In the genomic region with DNA sequence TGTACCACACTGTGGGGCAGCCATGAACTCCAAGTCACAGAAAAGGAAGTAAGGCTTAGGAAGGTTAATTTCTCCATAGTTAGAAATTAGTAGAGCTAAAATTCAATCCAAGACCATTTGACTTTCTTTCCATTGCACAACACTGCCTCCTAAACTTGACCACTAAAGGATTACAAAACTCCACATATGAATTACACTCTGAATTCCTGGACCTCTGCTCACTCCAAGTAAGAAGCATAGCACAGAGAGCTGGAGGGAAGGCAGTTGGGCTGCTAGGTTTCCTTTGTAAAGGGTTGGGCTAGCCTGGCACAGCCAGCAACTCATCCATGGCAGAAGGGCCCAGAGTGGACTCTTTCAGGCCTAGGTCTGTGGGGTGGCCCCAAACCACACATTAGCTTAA, we compare ENCODE assay signal across 10 cellular contexts.
DNase-seq lines count a peak whose midpoint lies in the region; ATAC-seq and TF ChIP-seq lines count a peak whose summit lies in the region.
"Had no signal": no experiment of that assay in that cellular context is flagged by ENCODE, and none has a peak within 500 bp of the region (broad histone marks: within the 10 kb centered on the region; RNA-seq: fewer than 3 reads in every experiment).

No MANE protein-coding gene starts in this region.

- H3K9me3 ChIP-seq in skeletal muscle satellite cell (replicated peaks; ENCODE audit: low read length): no peaks in the 10 kb centered on the region

- TF ChIP-seq CTCF in fibroblast of villous mesenchyme (IDR thresholded peaks at IDR 0.05; ENCODE audit: insufficient read depth, low read depth, low read length): no peak

- H3K4me3 ChIP-seq in fibroblast of villous mesenchyme (ENCODE audit: low read depth, low read length) (no peak overlapping the region), skeletal muscle satellite cell (ENCODE audit: low read length) (no peak overlapping the region)

- peak overlapping the region; percentile 51 for H3K9ac ChIP-seq in skeletal muscle satellite cell (ENCODE audit: low read depth, low read length)
- H3K9ac ChIP-seq: KMS-11 had no signal

- DNase-seq in H4 (ENCODE audit: low spot score) (peak; percentile 77), fibroblast of villous mesenchyme (ENCODE audit: low read depth) (peak; percentile 96), NCI-H69 (lab: John Stamatoyannopoulos, UW) (no peak), OCI-M2 (lab: John Stamatoyannopoulos, UW; ENCODE audit: unreplicated experiment) (no peak)
- DNase-seq: activated naive CD4-positive, alpha-beta T cell treated with anti-CD3 and anti-CD28 coated beads for 36 hours had no signal

- peaks cover 26% of the 10 kb centered on the region for H3K4me1 ChIP-seq in skeletal muscle satellite cell (ENCODE audit: control insufficient read depth, insufficient read depth, low read length)

- ATAC-seq in SK-N-SH treated with all-trans-retinoic acid at 6 μM for 48 hours: peak; percentile 21; the same call in 2 of the 3 replicates
- no peak for ATAC-seq in GM21576 (IDR thresholded peaks at IDR 0.05; ENCODE audit: unreplicated experiment)
- ATAC-seq in GM21723 (IDR thresholded peaks at IDR 0.05; ENCODE audit: unreplicated experiment): no peak

- H3K27me3 ChIP-seq in skeletal muscle satellite cell (ENCODE audit: control insufficient read depth, insufficient read depth, low read length): no peaks in the 10 kb centered on the region

- no peaks in the 10 kb centered on the region for H3K36me3 ChIP-seq in skeletal muscle satellite cell (ENCODE audit: insufficient read depth, low read length)

- no peak overlapping the region for H3K4me2 ChIP-seq in skeletal muscle satellite cell (ENCODE audit: low read length)
- H3K4me2 ChIP-seq: KMS-11 had no signal

TF ChIP-seq in SK-N-SH treated with all-trans-retinoic acid at 6 μM for 48 hours, 23 proteins besides CTCF, POLR2A, EP300 and RAD21:
- TF ChIP-seq ZC3H10 (CRISPR knock-in tag; IDR thresholded peaks at IDR 0.05) (no peak), TSHZ2 (CRISPR knock-in tag; IDR thresholded peaks at IDR 0.05) (no peak), CSDC2 (CRISPR knock-in tag; IDR thresholded peaks at IDR 0.05) (no peak), GLIS3 (CRISPR knock-in tag; IDR thresholded peaks at IDR 0.05) (no peak), ISL1 (CRISPR knock-in tag; IDR thresholded peaks at IDR 0.05) (no peak), TOX (CRISPR knock-in tag; IDR thresholded peaks at IDR 0.05; ENCODE audit: borderline replicate concordance) (no peak), ZNF565 (CRISPR knock-in tag; conservative IDR thresholded peaks at IDR 0.05; ENCODE audit: low read depth) (no peak), ARNTL (CRISPR knock-in tag; IDR thresholded peaks at IDR 0.05; ENCODE audit: borderline replicate concordance, low read depth) (no peak), TCF4 (CRISPR knock-in tag; IDR thresholded peaks at IDR 0.05; ENCODE audit: borderline replicate concordance) (no peak), ESRRG (CRISPR knock-in tag; IDR thresholded peaks at IDR 0.05) (no peak)
- TF ChIP-seq, protein P1, sequence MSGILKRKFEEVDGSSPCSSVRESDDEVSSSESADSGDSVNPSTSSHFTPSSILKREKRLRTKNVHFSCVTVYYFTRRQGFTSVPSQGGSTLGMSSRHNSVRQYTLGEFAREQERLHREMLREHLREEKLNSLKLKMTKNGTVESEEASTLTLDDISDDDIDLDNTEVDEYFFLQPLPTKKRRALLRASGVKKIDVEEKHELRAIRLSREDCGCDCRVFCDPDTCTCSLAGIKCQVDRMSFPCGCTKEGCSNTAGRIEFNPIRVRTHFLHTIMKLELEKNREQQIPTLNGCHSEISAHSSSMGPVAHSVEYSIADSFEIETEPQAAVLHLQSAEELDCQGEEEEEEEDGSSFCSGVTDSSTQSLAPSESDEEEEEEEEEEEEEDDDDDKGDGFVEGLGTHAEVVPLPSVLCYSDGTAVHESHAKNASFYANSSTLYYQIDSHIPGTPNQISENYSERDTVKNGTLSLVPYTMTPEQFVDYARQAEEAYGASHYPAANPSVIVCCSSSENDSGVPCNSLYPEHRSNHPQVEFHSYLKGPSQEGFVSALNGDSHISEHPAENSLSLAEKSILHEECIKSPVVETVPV (CRISPR knock-in tag; IDR thresholded peaks at IDR 0.05): no peak

Comparison
In these comparisons a context has a peak if more than half of its experiments do, and no peak if none do; other contexts are left out.
1. DNase-seq: peak in H4 (single experiment) and fibroblast of villous mesenchyme (single experiment); none in NCI-H69 (single experiment) and OCI-M2 (single experiment).